In the genomic region with DNA sequence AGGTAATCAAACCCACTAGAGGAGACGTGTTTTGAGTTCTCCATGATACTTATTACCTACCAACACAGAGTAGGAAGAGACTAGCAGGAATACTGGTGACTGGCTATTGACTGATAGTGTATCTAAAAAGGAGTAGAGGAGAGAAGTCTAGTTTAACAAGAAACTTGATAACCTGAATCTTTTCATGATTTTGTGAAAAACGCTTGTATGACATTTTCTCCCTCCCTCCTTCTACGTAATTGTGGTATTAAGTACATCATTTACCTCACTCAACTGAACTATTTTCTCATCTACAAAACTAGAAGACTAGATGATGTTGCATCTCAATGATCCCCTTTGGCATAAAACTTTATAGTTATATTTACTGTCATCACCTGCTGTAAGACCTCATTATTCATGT, we compare ENCODE assay signal across 8 cellular contexts.
"Had no signal": no experiment of that assay in that cellular context is flagged by ENCODE, and none has a peak within 500 bp of the region (broad histone marks: within the 10 kb centered on the region; RNA-seq: fewer than 3 reads in every experiment).

No MANE protein-coding gene starts in this region.

- H2AFZ ChIP-seq: GM23248 had no signal

- ATAC-seq: HCT116 had no signal

- DNase-seq: GM23248, GOT3, H7, HFFc6, KG1 had no signal

- H3K4me3 ChIP-seq: GM23248, HAP-1 had no signal

- H3K27ac ChIP-seq: GM23248 had no signal

- H3K9ac ChIP-seq: GM23248 had no signal

- H3K9me3 ChIP-seq: HAP-1 had no signal

- FAIRE-seq: HTR-8/SVneo had no signal
